ENCODE assay signal across 27 cellular contexts in genomic region chr4:165875446-165875845, GRCh38. TPM values are rescaled to one million over a fixed set of nuclear protein-coding genes. Genes with fewer than 3 reads are reported as not detected.
DNase-seq lines count a peak whose midpoint lies in the region; ATAC-seq, FAIRE-seq and TF ChIP-seq lines count a peak whose summit lies in the region.
"Had no signal": no experiment of that assay in that cellular context is flagged by ENCODE, and none has a peak within 500 bp of the region (broad histone marks: within the 10 kb centered on the region; RNA-seq: fewer than 3 reads in every experiment).

No MANE protein-coding gene starts in this region.

- no peak for TF ChIP-seq CTCF in A549 (IDR thresholded peaks at IDR 0.05)
- TF ChIP-seq CTCF in PC-9 (conservative IDR thresholded peaks at IDR 0.05): no peak
- no peak for TF ChIP-seq CTCF in epithelial cell of esophagus (IDR thresholded peaks at IDR 0.05; ENCODE audit: insufficient read depth, low read depth, low read length, missing control alignments)
- no peak for TF ChIP-seq CTCF in neural crest cell (conservative IDR thresholded peaks at IDR 0.05)

- no peaks in the 10 kb centered on the region for H3K36me3 Mint-ChIP-seq in neural crest cell (ENCODE audit: low read depth)
- H3K36me3 Mint-ChIP-seq: CD4-positive, alpha-beta memory T cell; naive B cell had no signal

- no TSS peak for BruUV-seq in PC-9 (replicated peaks; lab: Mats Ljungman, UMichigan)

- no peak overlapping the region for H3K27ac Mint-ChIP-seq in neural crest cell (ENCODE audit: unreplicated experiment)
- H3K27ac Mint-ChIP-seq: activated CD8-positive, alpha-beta T cell treated with anti-CD3 and anti-CD28 coated beads for 36 hours; CD4-positive, alpha-beta memory T cell; naive B cell; stimulated activated naive CD8-positive, alpha-beta T cell treated with anti-CD3 and anti-CD28 coated beads, Interleukin-15, amount 100 ng/mL, for 72 hours had no signal

- peak overlapping the region; percentile 67; the same call in 1 of the 2 replicates for H2AFZ ChIP-seq in PC-9

- 67% methylated on average over 2 of the region's 2 CpGs for WGBS in A549 (ENCODE audit: missing lambda C conversion rate)

- no peaks in the 10 kb centered on the region for H3K9me2 ChIP-seq in PC-9 (ENCODE audit: insufficient read depth)

- CTCF ChIA-PET in A549 (lab: Yijun Ruan, JAX): interaction anchor here (0.7 to 1.2 kb wide), 2 partner anchors 295 to 570 kb away, joined by 3 read pairs; no protein-coding TSS in a partner anchor
- CTCF ChIA-PET in PC-9 (lab: Charles Lee): no interaction called here

- H3K4me3 ChIP-seq in A549 (no peak overlapping the region), PC-9 (no peak overlapping the region; the same call in 1 of the 2 replicates), epithelial cell of esophagus (ENCODE audit: low read length) (peak overlapping the region; percentile 68)

- no peak for TF ChIP-seq POLR2A in A549 (IDR thresholded peaks at IDR 0.05; ENCODE audit: low read length)

- H3K4me2 ChIP-seq in A549 (peak overlapping the region; percentile 97), PC-9 (peak overlapping the region; percentile 90; the same call in 1 of the 2 replicates)

- H3K9me3 ChIP-seq in A549: no peaks in the 10 kb centered on the region
- H3K9me3 ChIP-seq in PC-9 (ENCODE audit: insufficient read depth, low read depth): no peaks in the 10 kb centered on the region
- H3K9me3 ChIP-seq: pancreas, Peyer's patch, tibial nerve had no signal

- peak overlapping the region; percentile 88 for H3K4me3 Mint-ChIP-seq in neural crest cell
- H3K4me3 Mint-ChIP-seq: activated CD8-positive, alpha-beta T cell treated with anti-CD3 and anti-CD28 coated beads for 36 hours; stimulated activated naive CD8-positive, alpha-beta T cell treated with anti-CD3 and anti-CD28 coated beads, Interleukin-15, amount 100 ng/mL, for 72 hours had no signal

- peaks cover 79% of the 10 kb centered on the region for H3K27me3 Mint-ChIP-seq in neural crest cell (ENCODE audit: low read depth)

- ATAC-seq in A549 (no peak), GM21576 (IDR thresholded peaks at IDR 0.05; ENCODE audit: unreplicated experiment) (no peak), HG03521 (IDR thresholded peaks at IDR 0.05; ENCODE audit: unreplicated experiment) (no peak)
- ATAC-seq: activated CD8-positive, alpha-beta T cell treated with anti-CD3 and anti-CD28 coated beads for 36 hours; stimulated activated naive CD8-positive, alpha-beta T cell treated with anti-CD3 and anti-CD28 coated beads, Interleukin-15, amount 100 ng/mL, for 72 hours had no signal

- intact Hi-C loops in PC-9 (cut with micrococcal nuclease; ENCODE audit: unreplicated experiment): no loop called here

- H3K4me1 Mint-ChIP-seq in neural crest cell: peaks cover 24% of the 10 kb centered on the region

- H3K9me3 Mint-ChIP-seq in neural crest cell: no peaks in the 10 kb centered on the region
- H3K9me3 Mint-ChIP-seq: activated CD8-positive, alpha-beta T cell treated with anti-CD3 and anti-CD28 coated beads for 36 hours; stimulated activated naive CD8-positive, alpha-beta T cell treated with anti-CD3 and anti-CD28 coated beads, Interleukin-15, amount 100 ng/mL, for 72 hours had no signal

- H3K4me1 ChIP-seq in A549 (peaks cover 7% of the 10 kb centered on the region; the same call in 1 of the 3 replicates), PC-9 (replicated peaks; ENCODE audit: insufficient read depth) (peaks cover 8% of the 10 kb centered on the region)

- H3K27ac ChIP-seq in A549 (no peak overlapping the region), PC-9 (no peak overlapping the region)

- TF ChIP-seq EP300 in A549 (IDR thresholded peaks at IDR 0.05): no peak

- no peaks in the 10 kb centered on the region for H3K79me2 ChIP-seq in PC-9 (ENCODE audit: low read depth)

- FAIRE-seq in A549 (lab: Jason Lieb, UNC): no peak
- FAIRE-seq: pancreas, TTC549 had no signal

- H4K20me1 ChIP-seq in PC-9 (ENCODE audit: insufficient read depth): no peaks in the 10 kb centered on the region

- TF ChIP-seq RAD21 in A549 (conservative IDR thresholded peaks at IDR 0.05 in 1 of 2, IDR thresholded peaks at IDR 0.05 in 1 of 2): no peak

- POLR2A ChIA-PET in A549 (lab: Yijun Ruan, JAX) (no interaction called here), PC-9 (lab: Charles Lee; ENCODE audit: unreplicated experiment) (no interaction called here)

- H3F3A ChIP-seq in PC-9 (ENCODE audit: insufficient read depth, low read depth): no peaks in the 10 kb centered on the region

- H3K36me3 ChIP-seq in PC-9 (ENCODE audit: low read depth): no peaks in the 10 kb centered on the region
- H3K36me3 ChIP-seq: pancreas, Peyer's patch, tibial nerve had no signal

- DNase-seq in A549 (ENCODE audit: low read depth in 1 of 2, low spot score in 1 of 2): no peak
- DNase-seq in PC-9: no peak
- DNase-seq in epithelial cell of esophagus (ENCODE audit: low read depth): no peak
- DNase-seq in neural crest cell (ENCODE audit: low read depth, low spot score): no peak
- DNase-seq in GM19238 (ENCODE audit: insufficient read length, low spot score): no peak
- DNase-seq in T-helper 1 cell: no peak
- DNase-seq: 8988T; activated CD4-positive, CD25-positive, alpha-beta regulatory T cell treated with anti-CD3 and anti-CD28 coated beads, Interleukin-2, amount 50 U/mL, for 72 hours; activated gamma-delta T cell; AML-193; CD4-positive, alpha-beta memory T cell; effector CD8-positive, alpha-beta T cell; GOT3; KBM-7; MM.1S; naive B cell; NCI-H1417 treated with DMSO at 0.1 percent for 48 hours; NK-92 treated with Interleukin-12 subunit alpha and Interleukin-12 subunit beta, amount 100 ng/mL, for 24 hours; stimulated activated naive CD8-positive, alpha-beta T cell treated with anti-CD3 and anti-CD28 coated beads, Interleukin-15, amount 100 ng/mL, for 72 hours had no signal

- no peaks in the 10 kb centered on the region for H3K27me3 ChIP-seq in PC-9 (ENCODE audit: insufficient read depth, low read depth)
- H3K27me3 ChIP-seq: pancreas had no signal

TF ChIP-seq in A549, 52 proteins besides CTCF, POLR2A, EP300 and RAD21:
- TF ChIP-seq HOXA7 (CRISPR knock-in tag; IDR thresholded peaks at IDR 0.05) (no peak), MYC (IDR thresholded peaks at IDR 0.05; ENCODE audit: borderline replicate concordance, low read length) (no peak), HOXB13 (CRISPR knock-in tag; IDR thresholded peaks at IDR 0.05; ENCODE audit: low read depth) (no peak), ATOH8 (CRISPR knock-in tag; IDR thresholded peaks at IDR 0.05; ENCODE audit: low read depth) (no peak), MAX (IDR thresholded peaks at IDR 0.05) (no peak), NR3C1 (IDR thresholded peaks at IDR 0.05) (no peak), TFCP2L1 (CRISPR knock-in tag; IDR thresholded peaks at IDR 0.05) (no peak), KDM1A (IDR thresholded peaks at IDR 0.05; ENCODE audit: low read depth) (no peak), CHD2 (IDR thresholded peaks at IDR 0.05; ENCODE audit: low read length, partially characterized antibody) (no peak), CBX8 (IDR thresholded peaks at IDR 0.05) (no peak), BHLHE40 (IDR thresholded peaks at IDR 0.05; ENCODE audit: low read depth, low read length) (no peak), RFX5 (IDR thresholded peaks at IDR 0.05) (no peak), JUNB (IDR thresholded peaks at IDR 0.05) (no peak), TP53 (CRISPR knock-in tag; IDR thresholded peaks at IDR 0.05) (no peak), HDAC2 (IDR thresholded peaks at IDR 0.05) (no peak), ZNF302 (CRISPR knock-in tag; IDR thresholded peaks at IDR 0.05) (no peak), SMC3 (IDR thresholded peaks at IDR 0.05) (no peak), CHD4 (IDR thresholded peaks at IDR 0.05; ENCODE audit: borderline replicate concordance) (no peak), HOXB5 (CRISPR knock-in tag; IDR thresholded peaks at IDR 0.05) (no peak), NFE2L2 (conservative IDR thresholded peaks at IDR 0.05; ENCODE audit: low read length) (no peak)

RNA-seq across cellular contexts. Expression of gene TLL1, which starts 2.4 kb away (rescaled TPM):
- polyA plus RNA-seq in A549 (2011; rRNA removed) (0.01 TPM in 1 of 2 replicates, not detected in the other), A549 (2017; fragmentation: RNase III; extraction: RNeasy Plus Mini Kit Qiagen cat#74134 plus additional on column Dnase treatment) (0.12 to 0.13 TPM (median 0.12 TPM) in 3 replicates)
- polyA plus RNA-seq in A549 (2012; cell fraction: cytosol; rRNA removed): not detected in 2 replicates
- not detected in 2 replicates for polyA plus RNA-seq in A549 (2012; cell fraction: nucleus; rRNA removed)
- not detected in 2 replicates for polyA minus RNA-seq in A549 (2011; rRNA and poly(A)+ RNA removed)
- total RNA-seq in PC-9 (2021) (0.45 and 0.46 TPM in 2 replicates), neural crest cell (1.7 and 2.2 TPM in 2 replicates)
- total RNA-seq: activated CD8-positive, alpha-beta T cell treated with anti-CD3 and anti-CD28 coated beads for 36 hours; CD4-positive, alpha-beta memory T cell; SK-MEL-5 had no signal
- polyA plus RNA-seq: CD4-positive, alpha-beta memory T cell had no signal
